ENCODE assay signal across 21 cellular contexts in genomic region chr10:4070921-4071320, GRCh38.
DNase-seq lines count a peak whose midpoint lies in the region; ATAC-seq and TF ChIP-seq lines count a peak whose summit lies in the region.
"Had no signal": no experiment of that assay in that cellular context is flagged by ENCODE, and none has a peak within 500 bp of the region (broad histone marks: within the 10 kb centered on the region; RNA-seq: fewer than 3 reads in every experiment).

No MANE protein-coding gene starts in this region.

- H3K14ac ChIP-seq in trophoblast cell (ENCODE audit: low read length) = peak overlapping the region; percentile 77

- H3K4me3 ChIP-seq in GM23248 (no peak overlapping the region), Panc1 (ENCODE audit: low read depth in 2 of 2, low read length in 2 of 2) (no peak overlapping the region), trophoblast cell (ENCODE audit: low read depth, low read length) (no peak overlapping the region)
- H3K4me3 ChIP-seq: BLaER1, GM12878, GM23338, HAP-1 had no signal

- H3K79me2 ChIP-seq in GM23248 (ENCODE audit: insufficient read depth) (no peaks in the 10 kb centered on the region), trophoblast cell (ENCODE audit: control insufficient read depth, insufficient read depth, low read length, poor library complexity) (no peaks in the 10 kb centered on the region)

- H3K36me3 Mint-ChIP-seq in nephron (ENCODE audit: low read depth) = no peaks in the 10 kb centered on the region
- no peaks in the 10 kb centered on the region for H3K36me3 Mint-ChIP-seq in nephron progenitor cell (ENCODE audit: low read depth)
- H3K36me3 Mint-ChIP-seq: CD8-positive, alpha-beta T cell had no signal

- POLR2A ChIA-PET in Panc1 (lab: Charles Lee) = no interaction called here

- peaks cover 66% of the 10 kb centered on the region for H3K4me1 ChIP-seq in GM23248 (ENCODE audit: insufficient read depth)
- H3K4me1 ChIP-seq in Panc1 (ENCODE audit: control insufficient read depth, insufficient read depth, low read length) = peaks cover 13% of the 10 kb centered on the region
- peaks cover 30 to 38% of the 10 kb centered on the region in 2 experiments for H3K4me1 ChIP-seq in trophoblast cell (ENCODE audit: control insufficient read depth in 1 of 2, insufficient read depth in 2 of 2, low read length in 2 of 2)
- H3K4me1 ChIP-seq: Caco-2, HAP-1 had no signal

- BruUV-seq in Panc1 (replicated peaks; lab: Mats Ljungman, UMichigan) = no TSS peak

- H3K36me3 ChIP-seq in GM23248 (ENCODE audit: low read depth) (no peaks in the 10 kb centered on the region), Panc1 (ENCODE audit: control insufficient read depth, insufficient read depth, low read length) (no peaks in the 10 kb centered on the region), trophoblast cell (ENCODE audit: control insufficient read depth in 1 of 2, insufficient read depth in 2 of 2, low read length in 2 of 2) (no peaks in the 10 kb centered on the region)
- H3K36me3 ChIP-seq: BLaER1, HAP-1 had no signal

- CTCF ChIA-PET in Panc1 (lab: Charles Lee) = no interaction called here

- H4K12ac ChIP-seq in trophoblast cell (ENCODE audit: low read depth, low read length) = no peak overlapping the region

- no peaks in the 10 kb centered on the region for H3K9me2 ChIP-seq in GM23248 (ENCODE audit: insufficient read depth)

- 93 to 98% methylated on average over 3 of the region's 3 CpGs for WGBS in GM23248 (ENCODE audit: low coverage in 1 of 2, low lambda C conversion rate in 2 of 2, missing lambda C conversion rate in 2 of 2), 2 experiments
- WGBS in trophoblast cell (ENCODE audit: extremely low coverage, insufficient coverage, insufficient read length) = no CpG with 5 or more reads among the region's 3 CpGs

- peak overlapping the region; percentile 86 for H2BK120ac ChIP-seq in trophoblast cell (ENCODE audit: insufficient read depth, low read length, poor library complexity)

- in situ Hi-C loops in GM23248 (cut with MboI) = no loop called here
- in situ Hi-C loops in Panc1 (cut with HindIII; ENCODE audit: low pct_unique_long_range_greater_than_20kb, low sequenced_read_pairs) = no loop called here
- in situ Hi-C loops in GM13976 (cut with MboI; ENCODE audit: low sequenced_read_pairs, unreplicated experiment) = no loop called here

- H3K27ac ChIP-seq in GM23248 = no peak overlapping the region
- H3K27ac ChIP-seq in Panc1 (ENCODE audit: low read length) = 0 out of 2 replicates have a peak overlapping the region, but pooled peaks have one; percentile 51
- H3K27ac ChIP-seq in trophoblast cell (ENCODE audit: low read depth, low read length) = peak overlapping the region; percentile 73
- H3K27ac ChIP-seq: 22Rv1, BLaER1, C4-2B had no signal

- no peak overlapping the region for H3K23ac ChIP-seq in trophoblast cell (ENCODE audit: low read length)

- intact Hi-C loops in Panc1 (cut with micrococcal nuclease; ENCODE audit: unreplicated experiment) = no loop called here

- peaks cover 66% of the 10 kb centered on the region for H3F3A ChIP-seq in GM23248 (ENCODE audit: insufficient read depth)

- H3K9me3 Mint-ChIP-seq in nephron (no peaks in the 10 kb centered on the region), nephron progenitor cell (no peaks in the 10 kb centered on the region)
- H3K9me3 Mint-ChIP-seq: CD8-positive, alpha-beta T cell; GM23338 had no signal

- H2BK5ac ChIP-seq in trophoblast cell (ENCODE audit: low read depth, low read length, poor library complexity) = peak overlapping the region; percentile 62

- peak overlapping the region; percentile 77 for H4K91ac ChIP-seq in trophoblast cell (ENCODE audit: low read depth, low read length)

- no peak overlapping the region for H3K9ac ChIP-seq in GM23248
- H3K9ac ChIP-seq in trophoblast cell (ENCODE audit: low read length) = no peak overlapping the region
- H3K9ac ChIP-seq: BLaER1 had no signal

- H3K4me3 Mint-ChIP-seq in nephron = no peak overlapping the region
- no peak overlapping the region for H3K4me3 Mint-ChIP-seq in nephron progenitor cell
- H3K4me3 Mint-ChIP-seq: B cell; CD4-positive, CD25-positive, alpha-beta regulatory T cell; CD8-positive, alpha-beta T cell; GM23338 had no signal

- peak overlapping the region; percentile 94 for H2BK12ac ChIP-seq in trophoblast cell (ENCODE audit: low read length)

- H2AFZ ChIP-seq in GM23248 (0 out of 2 replicates have a peak overlapping the region, but pooled peaks have one; percentile 64), trophoblast cell (ENCODE audit: insufficient read depth, low read length, poor library complexity) (no peak overlapping the region)
- H2AFZ ChIP-seq: GM23338 had no signal

- H4K20me1 ChIP-seq in GM23248 (ENCODE audit: insufficient read depth) = no peaks in the 10 kb centered on the region
- H4K20me1 ChIP-seq: BLaER1 had no signal

- ATAC-seq in Panc1 (no peak), HG02970 (IDR thresholded peaks at IDR 0.05; ENCODE audit: low FRiP score, unreplicated experiment) (no peak)
- ATAC-seq: CD8-positive, alpha-beta T cell; GM12878; GM23338 had no signal

- peak overlapping the region; percentile 89 for H2AK5ac ChIP-seq in trophoblast cell (ENCODE audit: low read length)

- H3K27me3 ChIP-seq in GM23248 (replicated peaks; ENCODE audit: insufficient read depth) (no peaks in the 10 kb centered on the region), Panc1 (ENCODE audit: control insufficient read depth, insufficient read depth, low read length) (no peaks in the 10 kb centered on the region), trophoblast cell (ENCODE audit: insufficient read depth, low read length) (no peaks in the 10 kb centered on the region)
- H3K27me3 ChIP-seq: BLaER1 had no signal

- DNase-seq in GM23248 (no peak), Panc1 (ENCODE audit: low read depth, low spot score) (no peak), trophoblast cell (no peak), nephron progenitor cell (no peak), GM13976 (ENCODE audit: low spot score) (no peak), DMS153 (lab: John Stamatoyannopoulos, UW) (no peak)
- DNase-seq: Caco-2; CD4-positive, CD25-positive, alpha-beta regulatory T cell; CD8-positive, alpha-beta T cell; DMS79; EL; GDM1 had no signal

- TF ChIP-seq CTCF in Panc1 (IDR thresholded peaks at IDR 0.05) (no peak), nephron (IDR thresholded peaks at IDR 0.05; ENCODE audit: unreplicated experiment in 3 of 3) (no peak), nephron progenitor cell (IDR thresholded peaks at IDR 0.05) (no peak), GM13976 (IDR thresholded peaks at IDR 0.05; ENCODE audit: borderline replicate concordance, control extremely low read depth, extremely low read depth, insufficient read depth, missing control alignments) (no peak)

- H3K27me3 Mint-ChIP-seq in nephron (ENCODE audit: low read depth) = peaks cover 9% of the 10 kb centered on the region
- no peaks in the 10 kb centered on the region for H3K27me3 Mint-ChIP-seq in nephron progenitor cell (ENCODE audit: low read depth, poor library complexity)
- H3K27me3 Mint-ChIP-seq: B cell; CD4-positive, CD25-positive, alpha-beta regulatory T cell had no signal

- H4K8ac ChIP-seq in trophoblast cell (ENCODE audit: low read depth, low read length) = peak overlapping the region; percentile 12

- peak overlapping the region; percentile 30 for H3K4ac ChIP-seq in trophoblast cell (ENCODE audit: low read depth, low read length)

- H3K27ac Mint-ChIP-seq in nephron (peak overlapping the region in 2 of 3 experiments; percentile 35 to 55), nephron progenitor cell (no peak overlapping the region)
- H3K27ac Mint-ChIP-seq: B cell; CD4-positive, CD25-positive, alpha-beta regulatory T cell; CD8-positive, alpha-beta T cell; GM23338 had no signal

- H3K4me1 Mint-ChIP-seq in nephron (peaks cover 7% of the 10 kb centered on the region), nephron progenitor cell (no peaks in the 10 kb centered on the region)
- H3K4me1 Mint-ChIP-seq: GM23338 had no signal

- no peaks in the 10 kb centered on the region for H3K9me3 ChIP-seq in GM23248 (ENCODE audit: low read depth)
- peaks cover 4% of the 10 kb centered on the region; the same call in 1 of the 2 replicates for H3K9me3 ChIP-seq in Panc1 (ENCODE audit: control insufficient read depth, insufficient read depth, low read depth, low read length)
- H3K9me3 ChIP-seq in trophoblast cell (ENCODE audit: insufficient read depth, low read depth, low read length) = no peaks in the 10 kb centered on the region
- H3K9me3 ChIP-seq: BLaER1, Caco-2, HAP-1 had no signal

- no peak overlapping the region for H3K4me2 ChIP-seq in GM23248 (ENCODE audit: unreplicated experiment)
- H3K4me2 ChIP-seq in trophoblast cell (ENCODE audit: low read length) = no peak overlapping the region
- H3K4me2 ChIP-seq: BLaER1, GM23338 had no signal

- H3K79me1 ChIP-seq in trophoblast cell (ENCODE audit: low read length) = peaks cover 25% of the 10 kb centered on the region

- peak overlapping the region; percentile 74 for H3K18ac ChIP-seq in trophoblast cell (ENCODE audit: low read length)
